24 cellular contexts compared by ENCODE assay signal in the genomic region with DNA sequence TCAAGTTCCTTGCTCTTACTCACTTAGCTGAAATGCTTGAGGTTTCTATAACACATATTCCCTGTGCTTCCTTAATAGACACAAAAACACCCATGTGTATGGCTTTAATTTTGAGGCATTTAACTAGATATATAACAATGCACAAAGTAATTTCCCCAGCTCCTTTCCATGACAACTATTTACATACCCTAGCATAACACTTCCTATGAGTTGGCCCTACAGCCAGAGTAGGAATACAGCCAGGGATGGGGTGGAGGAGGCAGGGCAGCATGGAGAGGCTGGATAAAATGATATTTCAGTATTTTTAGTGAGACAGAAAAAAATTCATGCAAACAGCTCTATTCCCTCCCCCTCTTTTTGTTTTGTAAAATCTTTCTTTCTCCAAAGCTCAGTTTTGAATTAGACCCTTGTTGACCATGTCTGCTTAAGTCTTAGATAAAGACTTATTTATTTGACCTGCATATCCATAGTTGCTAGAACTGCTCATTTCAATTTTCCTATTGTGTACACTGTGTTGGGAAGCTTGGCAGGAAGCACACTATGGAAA.
"Had no signal": no experiment of that assay in that cellular context is flagged by ENCODE, and none has a peak within 500 bp of the region (broad histone marks: within the 10 kb centered on the region; RNA-seq: fewer than 3 reads in every experiment).

No MANE protein-coding gene starts in this region.

- H3K4me3 ChIP-seq: cardiac muscle cell, PC-9 had no signal

- ATAC-seq: activated T-helper 17 cell treated with anti-CD3 and anti-CD28 coated beads, Interleukin-2, amount 50 U/mL, for 72 hours had no signal

- H3K27me3 ChIP-seq: brain microvascular endothelial cell, cardiac muscle cell had no signal

- H2AFZ ChIP-seq: PC-9 had no signal

- H3K27ac ChIP-seq: brain microvascular endothelial cell, cardiac muscle cell, PC-9, VCaP had no signal

- H3K36me3 ChIP-seq: brain microvascular endothelial cell, cardiac muscle cell had no signal

- DNase-seq: activated CD4-positive, alpha-beta memory T cell treated with anti-CD3 and anti-CD28 coated beads for 36 hours; activated CD4-positive, alpha-beta T cell treated with anti-CD3 and anti-CD28 coated beads, Interleukin-2, amount 10 ng/mL, durations not matched to agents 7 days and 5 days; activated CD4-positive, CD25-positive, alpha-beta regulatory T cell; activated CD8-positive, alpha-beta memory T cell treated with anti-CD3 and anti-CD28 coated beads for 24 hours; activated gamma-delta T cell; activated naive CD4-positive, alpha-beta T cell treated with anti-CD3 and anti-CD28 coated beads for 36 hours; activated T-cell treated with anti-CD3 and anti-CD28 coated beads, Interleukin-2, amount 50 U/mL, for 48 hours; amygdala; brain microvascular endothelial cell; KG1; MV-4-11; NCI-H1105; NCI-H1436; NCI-H1694 treated with DMSO at 0.1 percent for 48 hours; NCI-H2029 treated with DMSO at 0.1 percent for 48 hours; NCI-H510A treated with DMSO at 0.1 percent for 48 hours; NCI-H69; NK-92 treated with Interleukin-12 subunit alpha and Interleukin-12 subunit beta, amount 100 ng/mL, for 24 hours; PC-9; SHP77 treated with DMSO at 0.1 percent for 48 hours; T-helper 1 cell had no signal

- H3K4me2 ChIP-seq: PC-9 had no signal
